ENCODE assay signal across 1 cellular context in the genomic region with DNA sequence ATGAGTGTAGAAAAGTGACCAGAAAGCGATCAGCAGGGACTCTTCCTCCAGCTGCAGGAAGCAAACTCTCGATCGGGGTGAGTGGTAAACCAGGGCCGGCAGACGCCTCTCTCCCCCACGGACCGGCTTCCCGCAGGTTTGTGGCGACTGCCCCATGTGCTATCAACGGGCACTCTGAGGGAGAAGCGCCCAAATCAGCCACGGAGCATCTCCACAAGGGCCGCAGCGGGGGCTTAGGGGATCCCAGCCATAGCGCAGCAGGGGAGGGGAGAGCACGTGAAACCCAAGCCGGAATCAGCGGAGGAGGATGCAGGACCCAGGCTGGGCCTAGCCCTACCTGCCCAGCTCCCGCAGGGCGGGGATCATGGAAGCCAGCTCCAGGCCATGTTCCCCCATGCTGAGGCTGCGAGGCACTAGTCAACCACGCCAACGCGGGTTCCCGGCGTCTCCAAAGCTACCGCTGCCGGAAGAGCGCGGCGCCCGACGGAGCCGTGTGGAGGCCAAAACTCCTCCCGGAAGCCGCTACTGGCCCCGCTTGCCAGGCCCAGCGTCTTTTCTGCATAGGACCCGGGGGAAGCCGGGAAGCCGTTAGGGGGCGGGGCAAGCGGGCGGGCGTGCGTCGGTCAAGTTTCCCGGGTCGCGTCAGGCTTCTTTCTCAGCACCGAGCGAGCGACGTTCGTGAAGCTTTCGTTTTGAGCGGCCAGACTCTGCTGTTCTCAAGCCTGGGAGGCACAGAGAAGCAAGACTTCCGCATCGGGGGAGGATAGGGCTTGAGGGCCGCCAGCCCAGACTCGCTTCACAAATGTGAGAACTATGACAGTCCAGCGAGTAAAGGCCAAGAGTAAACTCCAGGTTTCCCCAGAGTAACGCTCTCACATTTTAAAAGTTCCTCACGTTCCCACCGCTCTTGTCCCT.
TF ChIP-seq lines count a peak whose summit lies in the region.

Gene ATR (minus strand): TSS at position 425 of the 915 bp plus-strand sequence. CDS start 29 bp downstream, at position 396.

TF ChIP-seq in K562, 482 proteins besides CTCF, POLR2A, EP300 and RAD21 (continued from another document and continues in another):
- TF ChIP-seq FOXP4 (CRISPR knock-in tag; IDR thresholded peaks at IDR 0.05; ENCODE audit: borderline replicate concordance) (0 out of 2 replicates have a peak, but pooled peaks have one; percentile 70), ZNF395 (CRISPR knock-in tag; IDR thresholded peaks at IDR 0.05) (peak; percentile 82), GABPB1 (CRISPR knock-in tag; IDR thresholded peaks at IDR 0.05) (peak; percentile 94), CREB1 (IDR thresholded peaks at IDR 0.05) (peak; percentile 71; the same call in 1 of the 2 replicates), CREB1 (CRISPR knock-in tag; IDR thresholded peaks at IDR 0.05) (peak; percentile 76), ZNF316 (IDR thresholded peaks at IDR 0.05) (no peak), KDM4B (IDR thresholded peaks at IDR 0.05; ENCODE audit: borderline replicate concordance in 2 of 2, low read depth in 1 of 2) (peak in 1 of 2 experiments; percentile 91; a peak in 2 of 4 replicates), HCFC1 (IDR thresholded peaks at IDR 0.05; ENCODE audit: low read depth, low read length) (peak; percentile 80), CREB5 (CRISPR knock-in tag; IDR thresholded peaks at IDR 0.05) (no peak), CTBP1 (IDR thresholded peaks at IDR 0.05; ENCODE audit: borderline replicate concordance) (peak; percentile 87), ZNF431 (CRISPR knock-in tag; IDR thresholded peaks at IDR 0.05) (peak; percentile 73; the same call in 1 of the 2 replicates), FOXK1 (CRISPR knock-in tag; IDR thresholded peaks at IDR 0.05; ENCODE audit: borderline replicate concordance) (peak; percentile 36; the same call in 1 of the 2 replicates), FOXP1 (CRISPR knock-in tag; IDR thresholded peaks at IDR 0.05) (peak; percentile 75; the same call in 1 of the 2 replicates), BHLHE40 (IDR thresholded peaks at IDR 0.05; ENCODE audit: low read length) (peak; percentile 65), CCNT2 (IDR thresholded peaks at IDR 0.05; ENCODE audit: borderline replicate concordance, extremely low read depth, insufficient read length, low read depth, low read length) (peak; percentile 89), RFX7 (CRISPR knock-in tag; IDR thresholded peaks at IDR 0.05) (no peak), ZNF79 (CRISPR knock-in tag; IDR thresholded peaks at IDR 0.05; ENCODE audit: low read depth) (no peak), SRSF1 (IDR thresholded peaks at IDR 0.05; ENCODE audit: low read depth, low read length) (peak; percentile 74; the same call in 1 of the 2 replicates), ZNF175 (CRISPR knock-in tag; IDR thresholded peaks at IDR 0.05; ENCODE audit: low read depth) (no peak), ZNF121 (CRISPR knock-in tag; conservative IDR thresholded peaks at IDR 0.05) (peak; percentile 33), HMG20A (CRISPR knock-in tag; conservative IDR thresholded peaks at IDR 0.05) (no peak), ZNF124 (CRISPR knock-in tag; IDR thresholded peaks at IDR 0.05) (0 out of 2 replicates have a peak, but pooled peaks have one; percentile 74), LEF1 (IDR thresholded peaks at IDR 0.05) (peak; percentile 27; the same call in 1 of the 2 replicates), HMBOX1 (IDR thresholded peaks at IDR 0.05) (no peak; the same call in 1 of the 2 replicates), GTF2E2 (tag; IDR thresholded peaks at IDR 0.05) (peak; percentile 96), HDAC6 (IDR thresholded peaks at IDR 0.05; ENCODE audit: low read depth, low read length) (no peak), ELF2 (CRISPR knock-in tag; IDR thresholded peaks at IDR 0.05) (peak; percentile 96), NFIX (CRISPR knock-in tag; IDR thresholded peaks at IDR 0.05; ENCODE audit: low read depth) (no peak), E2F4 (CRISPR knock-in tag; IDR thresholded peaks at IDR 0.05; ENCODE audit: low read depth) (peak; percentile 44; the same call in 1 of the 2 replicates), TAF9B (IDR thresholded peaks at IDR 0.05; ENCODE audit: partially characterized antibody) (peak; percentile 80), AFF1 (IDR thresholded peaks at IDR 0.05; ENCODE audit: low read depth in 1 of 2, partially characterized antibody in 2 of 2) (peak; percentile 48 to 52), HDAC1 (IDR thresholded peaks at IDR 0.05) (peak in 1 of 2 experiments; percentile 98; a peak in 3 of 4 replicates), MED1 (CRISPR knock-in tag; IDR thresholded peaks at IDR 0.05; ENCODE audit: borderline replicate concordance) (no peak), GTF2F1 (IDR thresholded peaks at IDR 0.05; ENCODE audit: low read depth, low read length) (peak; percentile 78)
- TF ChIP-seq, protein P1, sequence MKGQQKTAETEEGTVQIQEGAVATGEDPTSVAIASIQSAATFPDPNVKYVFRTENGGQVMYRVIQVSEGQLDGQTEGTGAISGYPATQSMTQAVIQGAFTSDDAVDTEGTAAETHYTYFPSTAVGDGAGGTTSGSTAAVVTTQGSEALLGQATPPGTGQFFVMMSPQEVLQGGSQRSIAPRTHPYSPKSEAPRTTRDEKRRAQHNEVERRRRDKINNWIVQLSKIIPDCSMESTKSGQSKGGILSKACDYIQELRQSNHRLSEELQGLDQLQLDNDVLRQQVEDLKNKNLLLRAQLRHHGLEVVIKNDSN (CRISPR knock-in tag; IDR thresholded peaks at IDR 0.05) = peak; percentile 18
- TF ChIP-seq, protein P2, sequence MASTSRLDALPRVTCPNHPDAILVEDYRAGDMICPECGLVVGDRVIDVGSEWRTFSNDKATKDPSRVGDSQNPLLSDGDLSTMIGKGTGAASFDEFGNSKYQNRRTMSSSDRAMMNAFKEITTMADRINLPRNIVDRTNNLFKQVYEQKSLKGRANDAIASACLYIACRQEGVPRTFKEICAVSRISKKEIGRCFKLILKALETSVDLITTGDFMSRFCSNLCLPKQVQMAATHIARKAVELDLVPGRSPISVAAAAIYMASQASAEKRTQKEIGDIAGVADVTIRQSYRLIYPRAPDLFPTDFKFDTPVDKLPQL (IDR thresholded peaks at IDR 0.05; ENCODE audit: extremely low read depth, insufficient read length) = no peak
- TF ChIP-seq, protein P3, sequence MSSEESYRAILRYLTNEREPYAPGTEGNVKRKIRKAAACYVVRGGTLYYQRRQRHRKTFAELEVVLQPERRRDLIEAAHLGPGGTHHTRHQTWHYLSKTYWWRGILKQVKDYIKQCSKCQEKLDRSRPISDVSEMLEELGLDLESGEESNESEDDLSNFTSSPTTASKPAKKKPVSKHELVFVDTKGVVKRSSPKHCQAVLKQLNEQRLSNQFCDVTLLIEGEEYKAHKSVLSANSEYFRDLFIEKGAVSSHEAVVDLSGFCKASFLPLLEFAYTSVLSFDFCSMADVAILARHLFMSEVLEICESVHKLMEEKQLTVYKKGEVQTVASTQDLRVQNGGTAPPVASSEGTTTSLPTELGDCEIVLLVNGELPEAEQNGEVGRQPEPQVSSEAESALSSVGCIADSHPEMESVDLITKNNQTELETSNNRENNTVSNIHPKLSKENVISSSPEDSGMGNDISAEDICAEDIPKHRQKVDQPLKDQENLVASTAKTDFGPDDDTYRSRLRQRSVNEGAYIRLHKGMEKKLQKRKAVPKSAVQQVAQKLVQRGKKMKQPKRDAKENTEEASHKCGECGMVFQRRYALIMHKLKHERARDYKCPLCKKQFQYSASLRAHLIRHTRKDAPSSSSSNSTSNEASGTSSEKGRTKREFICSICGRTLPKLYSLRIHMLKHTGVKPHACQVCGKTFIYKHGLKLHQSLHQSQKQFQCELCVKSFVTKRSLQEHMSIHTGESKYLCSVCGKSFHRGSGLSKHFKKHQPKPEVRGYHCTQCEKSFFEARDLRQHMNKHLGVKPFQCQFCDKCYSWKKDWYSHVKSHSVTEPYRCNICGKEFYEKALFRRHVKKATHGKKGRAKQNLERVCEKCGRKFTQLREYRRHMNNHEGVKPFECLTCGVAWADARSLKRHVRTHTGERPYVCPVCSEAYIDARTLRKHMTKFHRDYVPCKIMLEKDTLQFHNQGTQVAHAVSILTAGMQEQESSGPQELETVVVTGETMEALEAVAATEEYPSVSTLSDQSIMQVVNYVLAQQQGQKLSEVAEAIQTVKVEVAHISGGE (CRISPR knock-in tag; IDR thresholded peaks at IDR 0.05) = peak; percentile 14 to 95 (median 60); a peak in 4 of 6 replicates
- TF ChIP-seq, protein P4, sequence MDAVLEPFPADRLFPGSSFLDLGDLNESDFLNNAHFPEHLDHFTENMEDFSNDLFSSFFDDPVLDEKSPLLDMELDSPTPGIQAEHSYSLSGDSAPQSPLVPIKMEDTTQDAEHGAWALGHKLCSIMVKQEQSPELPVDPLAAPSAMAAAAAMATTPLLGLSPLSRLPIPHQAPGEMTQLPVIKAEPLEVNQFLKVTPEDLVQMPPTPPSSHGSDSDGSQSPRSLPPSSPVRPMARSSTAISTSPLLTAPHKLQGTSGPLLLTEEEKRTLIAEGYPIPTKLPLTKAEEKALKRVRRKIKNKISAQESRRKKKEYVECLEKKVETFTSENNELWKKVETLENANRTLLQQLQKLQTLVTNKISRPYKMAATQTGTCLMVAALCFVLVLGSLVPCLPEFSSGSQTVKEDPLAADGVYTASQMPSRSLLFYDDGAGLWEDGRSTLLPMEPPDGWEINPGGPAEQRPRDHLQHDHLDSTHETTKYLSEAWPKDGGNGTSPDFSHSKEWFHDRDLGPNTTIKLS (IDR thresholded peaks at IDR 0.05; ENCODE audit: borderline replicate concordance, low read depth) = peak; percentile 84
